9 cellular contexts compared by ENCODE assay signal in the genomic region with DNA sequence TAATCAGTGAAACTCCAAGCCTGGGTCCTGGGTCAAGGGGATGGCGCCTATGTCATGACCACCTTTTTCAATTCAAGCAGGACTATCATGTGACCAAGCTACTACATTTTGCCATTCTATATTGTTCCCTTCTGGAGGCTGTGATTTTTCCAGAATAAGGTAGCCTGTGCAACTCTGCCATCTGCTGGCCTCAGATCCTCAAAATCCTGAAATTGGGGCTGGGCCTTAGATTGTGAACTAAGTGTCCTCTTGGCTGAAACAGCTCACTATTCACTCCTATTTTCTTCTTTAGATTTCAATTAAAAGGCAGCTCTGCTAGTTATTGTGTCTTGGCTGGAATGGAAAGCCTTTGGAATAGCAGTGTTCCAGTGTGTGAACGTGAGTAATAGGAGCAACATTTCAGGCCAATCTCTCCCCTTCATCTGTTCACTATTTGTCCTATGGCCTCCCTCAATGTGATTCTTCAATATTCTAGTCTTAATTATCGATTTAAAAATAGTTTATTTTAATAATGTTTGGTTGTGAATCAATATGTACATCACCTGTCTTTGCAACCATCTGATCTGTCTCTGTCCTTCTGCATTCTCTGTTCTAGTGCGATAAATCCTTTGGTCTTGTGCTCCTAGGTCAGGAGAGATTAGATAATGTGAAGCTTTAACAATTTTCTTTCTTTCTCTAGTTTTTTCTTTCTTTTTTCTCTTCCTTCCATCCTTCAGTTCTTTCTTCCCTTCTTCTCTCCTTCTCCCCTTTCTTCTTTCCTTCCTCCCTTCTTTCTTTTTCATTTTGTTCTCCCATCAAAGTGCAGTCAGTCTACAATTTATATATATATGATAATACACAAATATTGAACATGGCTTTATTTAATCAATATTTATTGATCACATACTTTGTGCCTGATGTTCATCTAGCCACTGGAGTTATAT.
A peak's percentile ranks its signal among the peaks of the same experiment; 100 is the strongest.
DNase-seq lines count a peak whose midpoint lies in the region; ATAC-seq and TF ChIP-seq lines count a peak whose summit lies in the region.
"Had no signal": no experiment of that assay in that cellular context is flagged by ENCODE, and none has a peak within 500 bp of the region (broad histone marks: within the 10 kb centered on the region; RNA-seq: fewer than 3 reads in every experiment).

No MANE protein-coding gene starts in this region.

- TF ChIP-seq EP300 in transverse colon (IDR thresholded peaks at IDR 0.05; ENCODE audit: low read depth): no peak

- no peak for TF ChIP-seq POLR2A in transverse colon (IDR thresholded peaks at IDR 0.05)

- no peaks in the 10 kb centered on the region for H4K20me1 ChIP-seq in hepatocyte (ENCODE audit: insufficient read depth, poor library complexity, severe bottlenecking)

- H3K9me3 ChIP-seq in SJCRH30 (replicated peaks): no peaks in the 10 kb centered on the region
- no peaks in the 10 kb centered on the region for H3K9me3 ChIP-seq in hepatocyte (ENCODE audit: low read depth)
- no peaks in the 10 kb centered on the region for H3K9me3 ChIP-seq in transverse colon

- TF ChIP-seq CTCF in hepatocyte (IDR thresholded peaks at IDR 0.05; ENCODE audit: poor library complexity): peak; percentile 44
- TF ChIP-seq CTCF in transverse colon (IDR thresholded peaks at IDR 0.05): peak in 1 of 5 experiments; percentile 20

- ATAC-seq in GM18498 (IDR thresholded peaks at IDR 0.05; ENCODE audit: unreplicated experiment): no peak
- no peak for ATAC-seq in GM19397 (IDR thresholded peaks at IDR 0.05; ENCODE audit: unreplicated experiment)

- H3K4me1 ChIP-seq in SJCRH30 (no peaks in the 10 kb centered on the region), hepatocyte (ENCODE audit: insufficient read depth) (no peaks in the 10 kb centered on the region), transverse colon (no peaks in the 10 kb centered on the region)

- no peaks in the 10 kb centered on the region for H3K36me3 ChIP-seq in SJCRH30
- H3K36me3 ChIP-seq in hepatocyte (replicated peaks; ENCODE audit: insufficient read depth, low read depth): no peaks in the 10 kb centered on the region
- H3K36me3 ChIP-seq in transverse colon: no peaks in the 10 kb centered on the region

- in situ Hi-C loops in G401 (cut with HindIII; ENCODE audit: low sequenced_read_pairs) (no loop called here), transverse colon (cut with MboI; ENCODE audit: low pct_ligation_motif_present in 1 of 4, low pct_unique_long_range_greater_than_20kb in 1 of 4, low sequenced_read_pairs in 3 of 4) (no loop called here)

- H3K27ac ChIP-seq in SJCRH30: no peak overlapping the region
- no peak overlapping the region for H3K27ac ChIP-seq in hepatocyte
- H3K27ac ChIP-seq in transverse colon: no peak overlapping the region

- no peak overlapping the region for H2AFZ ChIP-seq in hepatocyte

- peak; percentile 16 for DNase-seq in A172 (ENCODE audit: low spot score)
- DNase-seq in G401 (ENCODE audit: low spot score): peak; percentile 23
- peak; percentile 8 to 44 for DNase-seq in SJCRH30
- DNase-seq in hepatocyte (ENCODE audit: low spot score): peak; percentile 19
- DNase-seq in transverse colon: no peak
- DNase-seq in activated effector memory CD4-positive, alpha-beta T cell treated with anti-CD3 and anti-CD28 coated beads, Interleukin-2, amount 50 U/mL, for 16 hours: no peak
- DNase-seq: T-helper 2 cell had no signal

- no peaks in the 10 kb centered on the region for H3K27me3 ChIP-seq in SJCRH30
- H3K27me3 ChIP-seq in hepatocyte: no peaks in the 10 kb centered on the region
- H3K27me3 ChIP-seq in transverse colon: no peaks in the 10 kb centered on the region

- H3K4me2 ChIP-seq in hepatocyte: no peak overlapping the region

- intact Hi-C loops in transverse colon (cut with DNase I; ENCODE audit: low total_unique reads): no loop called here

- 56% methylated on average over 4 of the region's 4 CpGs for WGBS in hepatocyte (ENCODE audit: low lambda C conversion rate, missing lambda C conversion rate)
- 61 to 64% methylated on average over 2 to 4 of the region's 4 CpGs for WGBS in transverse colon (ENCODE audit: low coverage in 1 of 2), 2 donors

- H3K79me2 ChIP-seq in hepatocyte: no peaks in the 10 kb centered on the region

- no peaks in the 10 kb centered on the region for H3K9me2 ChIP-seq in hepatocyte (replicated peaks; ENCODE audit: insufficient read depth)

- no peak overlapping the region for H3K4me3 ChIP-seq in SJCRH30
- no peak overlapping the region for H3K4me3 ChIP-seq in hepatocyte
- H3K4me3 ChIP-seq in transverse colon: no peak overlapping the region

Comparison
In these comparisons a context has a peak if more than half of its experiments do, and no peak if none do; other contexts are left out.
1. DNase-seq: peak in A172 (single experiment), G401 (single experiment), SJCRH30 (2 of 2) and hepatocyte (single experiment); none in transverse colon (single experiment) and activated effector memory CD4-positive, alpha-beta T cell treated with anti-CD3 and anti-CD28 coated beads, Interleukin-2, amount 50 U/mL, for 16 hours (single experiment).